In the genomic region with DNA sequence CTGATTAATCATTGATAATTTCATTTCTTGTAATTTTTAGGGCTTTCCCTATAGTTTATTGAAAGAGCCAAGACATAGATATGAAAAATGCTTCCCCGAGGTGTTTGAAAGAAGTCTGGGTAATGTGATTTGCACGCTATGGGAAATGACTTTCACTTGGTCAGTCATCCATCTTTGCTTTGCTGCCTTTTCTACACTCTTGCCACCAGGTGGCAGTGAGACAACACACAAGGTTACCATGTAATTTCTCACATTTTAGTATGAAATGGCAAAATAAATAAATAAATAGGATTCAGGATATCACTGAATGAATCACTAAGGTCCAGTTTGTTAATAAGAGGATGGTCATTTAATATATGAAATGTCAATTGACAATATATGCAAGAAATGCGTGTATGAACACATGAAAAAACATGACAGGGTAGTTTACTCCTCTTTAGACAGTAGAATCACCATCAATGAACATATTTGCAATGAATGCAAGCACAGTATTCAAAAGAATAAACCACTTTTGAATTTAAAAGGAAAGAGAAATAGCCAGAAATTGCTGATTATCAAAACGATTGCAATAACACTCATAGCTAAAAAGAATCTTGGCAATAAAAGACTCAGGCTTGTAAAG, we compare ENCODE assay signal across 8 cellular contexts.
DNase-seq lines count a peak whose midpoint lies in the region; ATAC-seq and TF ChIP-seq lines count a peak whose summit lies in the region.

No MANE protein-coding gene starts in this region.

- H3K4me2 ChIP-seq in MM.1S (ENCODE audit: low read depth, low read length): peak overlapping the region; percentile 22; the same call in 1 of the 2 replicates

- DNase-seq in CD1c-positive myeloid dendritic cell (ENCODE audit: extremely low spot score) (peak; percentile 53), MM.1S (peak; percentile 65), SKM-1 (lab: John Stamatoyannopoulos, UW; ENCODE audit: unreplicated experiment) (peak; percentile 31), fibroblast of the conjunctiva (ENCODE audit: low read depth) (peak; percentile 34), skeletal muscle cell (ENCODE audit: low read depth) (peak; percentile 42), hippocampal formation (lab: John Stamatoyannopoulos, UW) (no peak)

- H3K4me1 ChIP-seq in MM.1S (ENCODE audit: low read length): 0 out of 2 replicates have a peak, but pooled peaks cover 7% of the 10 kb centered on the region

- H3K9me3 ChIP-seq in MM.1S (replicated peaks; ENCODE audit: insufficient read depth, low read length): no peaks in the 10 kb centered on the region

- no peaks in the 10 kb centered on the region for H3K79me2 ChIP-seq in MM.1S (ENCODE audit: low read length)

- H3K9me2 ChIP-seq in MM.1S (replicated peaks; ENCODE audit: insufficient read depth, low read length): no peaks in the 10 kb centered on the region

- no peaks in the 10 kb centered on the region for H3F3A ChIP-seq in MM.1S (ENCODE audit: insufficient read depth, low read length)

- H3K36me3 ChIP-seq in MM.1S (replicated peaks; ENCODE audit: insufficient read depth, low read length): no peaks in the 10 kb centered on the region

- ATAC-seq in GM18505 (IDR thresholded peaks at IDR 0.05; ENCODE audit: unreplicated experiment): peak; percentile 93
- peak; percentile 97 for ATAC-seq in HG02678 (IDR thresholded peaks at IDR 0.05; ENCODE audit: unreplicated experiment)

- peak overlapping the region; percentile 19; the same call in 1 of the 2 replicates for H2AFZ ChIP-seq in MM.1S (ENCODE audit: low read length)

- H3K9ac ChIP-seq in MM.1S (ENCODE audit: low read length): no peak overlapping the region

- no peak for TF ChIP-seq POLR2A in GM18505 (IDR thresholded peaks at IDR 0.05; ENCODE audit: borderline replicate concordance, extremely low read depth, insufficient read depth, insufficient read length)

- H3K4me3 ChIP-seq in MM.1S (ENCODE audit: low read length) (no peak overlapping the region), skeletal muscle cell (ENCODE audit: low read depth, low read length) (no peak overlapping the region)

- peak; percentile 92 for TF ChIP-seq CTCF in MM.1S (IDR thresholded peaks at IDR 0.05; ENCODE audit: low read length)

- H3K27ac ChIP-seq in MM.1S (ENCODE audit: low read length): no peak overlapping the region

- no peaks in the 10 kb centered on the region for H3K27me3 ChIP-seq in MM.1S (replicated peaks; ENCODE audit: insufficient read depth, low read length)

- H4K20me1 ChIP-seq in MM.1S (ENCODE audit: insufficient read depth, low read length): no peaks in the 10 kb centered on the region

Comparison
In these comparisons a context has a peak if more than half of its experiments do, and no peak if none do; other contexts are left out.
1. DNase-seq: peak in CD1c-positive myeloid dendritic cell (single experiment), MM.1S (single experiment), SKM-1 (single experiment), fibroblast of the conjunctiva (single experiment) and skeletal muscle cell (single experiment); none in hippocampal formation (0 of 2).